11 cellular contexts compared by ENCODE assay signal in genomic region chr4:128782875-128783614, GRCh38. TPM values are rescaled to one million over a fixed set of nuclear protein-coding genes. Genes with fewer than 3 reads are reported as not detected.
A peak's percentile ranks its signal among the peaks of the same experiment; 100 is the strongest.
DNase-seq lines count a peak whose midpoint lies in the region; ATAC-seq, FAIRE-seq and TF ChIP-seq lines count a peak whose summit lies in the region.
"Had no signal": no experiment of that assay in that cellular context is flagged by ENCODE, and none has a peak within 500 bp of the region (broad histone marks: within the 10 kb centered on the region; RNA-seq: fewer than 3 reads in every experiment).

No MANE protein-coding gene starts in this region.

- no peaks in the 10 kb centered on the region for H3K4me1 ChIP-seq in GM12878 (ENCODE audit: control insufficient read depth, insufficient read depth, low read length)
- no peaks in the 10 kb centered on the region for H3K4me1 ChIP-seq in right atrium auricular region
- H3K4me1 ChIP-seq in thyroid gland = peaks cover 4 to 16% of the 10 kb centered on the region in 2 donors
- no peaks in the 10 kb centered on the region for H3K4me1 ChIP-seq in mucosa of descending colon (ENCODE audit: low read depth)
- no peaks in the 10 kb centered on the region for H3K4me1 ChIP-seq in Karpas-422 (ENCODE audit: low read length)
- H3K4me1 ChIP-seq: stomach had no signal

- H3K4me3 ChIP-seq in GM12878 (no peak overlapping the region), right atrium auricular region (no peak overlapping the region), thyroid gland (replicated peaks in 1 of 3) (no peak overlapping the region), mucosa of descending colon (no peak overlapping the region), Karpas-422 (ENCODE audit: low read length) (no peak overlapping the region)
- H3K4me3 ChIP-seq: stomach had no signal

- intact Hi-C loops in GM12878 (cut with micrococcal nuclease; ENCODE audit: unreplicated experiment) (loop anchor here (1.0 kb wide), 2 partner anchors 26 to 80 kb away; partner anchors contain the start of gene JADE1), thyroid gland (cut with DNase I) (no loop called here), mucosa of descending colon (cut with DNase I, micrococcal nuclease) (no loop called here)

- no peak for FAIRE-seq in GM12878 (lab: Jason Lieb, UNC)

- H3K79me2 ChIP-seq in GM12878 (ENCODE audit: control insufficient read depth, insufficient read depth, low read length) = no peaks in the 10 kb centered on the region
- H3K79me2 ChIP-seq in Karpas-422 (ENCODE audit: low read length) = no peaks in the 10 kb centered on the region

- no peak for TF ChIP-seq RAD21 in GM12878 (IDR thresholded peaks at IDR 0.05; ENCODE audit: insufficient read depth, low read depth, low read length)

- TF ChIP-seq POLR2A in GM12878 (IDR thresholded peaks at IDR 0.05; ENCODE audit: low read depth, low read length) (no peak), thyroid gland (IDR thresholded peaks at IDR 0.05) (no peak)

- SMC1A ChIA-PET in GM12878 (lab: Charles Lee; ENCODE audit: uncharacterized antibody, unreplicated experiment) = interaction anchor here (0.9 to 2.0 kb wide), 11 partner anchors 14 to 592 kb away, joined by 3 to 11 read pairs (median 3); no protein-coding TSS in a partner anchor

- H3K9ac ChIP-seq in GM12878 (ENCODE audit: control insufficient read depth, insufficient read depth, low read length) (no peak overlapping the region), Karpas-422 (ENCODE audit: low read length) (no peak overlapping the region)

- peak; percentile 25 for DNase-seq in LHCN-M2 (ENCODE audit: low read depth)
- no peak for DNase-seq in GM12878 (ENCODE audit: low read depth, low spot score)
- DNase-seq in right atrium auricular region (ENCODE audit: low spot score) = peak; percentile 65
- peak; percentile 74 to 75 for DNase-seq in thyroid gland
- DNase-seq in mucosa of descending colon = no peak
- DNase-seq in Karpas-422 = no peak
- no peak for DNase-seq in NCI-H2081 treated with DMSO at 0.1 percent for 48 hours (lab: John Stamatoyannopoulos, UW)
- DNase-seq: GF-D8, glutamatergic neuron, NCI-H1092 had no signal

- no TSS peak for BruUV-seq in GM12878 (replicated peaks; lab: Mats Ljungman, UMichigan)

- TF ChIP-seq EP300 in GM12878 (IDR thresholded peaks at IDR 0.05; ENCODE audit: borderline replicate concordance in 1 of 2, control insufficient read depth in 1 of 2, low read depth in 2 of 2, low read length in 2 of 2) = no peak

- in situ Hi-C loops in GM12878 (cut with MboI) = no loop called here

- H3K4me2 ChIP-seq in GM12878 (ENCODE audit: control insufficient read depth, insufficient read depth) (no peak overlapping the region), Karpas-422 (ENCODE audit: low read depth, low read length, poor library complexity, severe bottlenecking) (no peak overlapping the region)

- TF ChIP-seq CTCF in GM12878 (IDR thresholded peaks at IDR 0.05 in 2 of 3, conservative IDR thresholded peaks at IDR 0.05 in 1 of 3; ENCODE audit: control insufficient read depth in 2 of 3, extremely low read depth in 1 of 3, insufficient read depth in 1 of 3, low read depth in 3 of 3, low read length in 3 of 3) (no peak), right atrium auricular region (IDR thresholded peaks at IDR 0.05) (no peak), thyroid gland (IDR thresholded peaks at IDR 0.05) (no peak), mucosa of descending colon (IDR thresholded peaks at IDR 0.05) (no peak)

- H3K9me3 ChIP-seq in GM12878 (replicated peaks; ENCODE audit: control insufficient read depth, insufficient read depth, low read length) (no peaks in the 10 kb centered on the region), right atrium auricular region (no peaks in the 10 kb centered on the region), thyroid gland (no peaks in the 10 kb centered on the region), mucosa of descending colon (no peaks in the 10 kb centered on the region), Karpas-422 (ENCODE audit: low read length) (no peaks in the 10 kb centered on the region)
- H3K9me3 ChIP-seq: stomach had no signal

- CTCF ChIA-PET in GM12878 (lab: Yijun Ruan, JAX) = interaction anchor here (0.6 to 3.0 kb wide), 17 partner anchors 11 to 578 kb away, joined by 3 to 13 read pairs (median 4); partner anchors contain the start of gene JADE1

- WGBS in GM12878 (ENCODE audit: insufficient coverage, insufficient replicate concordance, low lambda C conversion rate, missing lambda C conversion rate) = 71% methylated on average over 12 of the region's 12 CpGs
- 44 to 57% methylated on average over 12 of the region's 12 CpGs for whole genome bisulfite sequencing in thyroid gland, 2 donors

- no peaks in the 10 kb centered on the region for H3K9me2 ChIP-seq in Karpas-422 (replicated peaks; ENCODE audit: insufficient read depth, low read length)

- H3K36me3 ChIP-seq in GM12878 (ENCODE audit: control insufficient read depth in 2 of 2, insufficient read depth in 2 of 2, low read length in 1 of 2) (no peaks in the 10 kb centered on the region), right atrium auricular region (no peaks in the 10 kb centered on the region), thyroid gland (no peaks in the 10 kb centered on the region), mucosa of descending colon (ENCODE audit: low read depth) (no peaks in the 10 kb centered on the region), Karpas-422 (ENCODE audit: insufficient read depth, low read length) (no peaks in the 10 kb centered on the region)
- H3K36me3 ChIP-seq: stomach had no signal

- H3K27ac ChIP-seq in GM12878 (ENCODE audit: control insufficient read depth, insufficient read depth) = no peak overlapping the region
- peak overlapping the region in 1 of 2 donors; percentile 49 for H3K27ac ChIP-seq in right atrium auricular region
- peak overlapping the region; percentile 60 to 74 (median 70) for H3K27ac ChIP-seq in thyroid gland
- H3K27ac ChIP-seq in Karpas-422 (ENCODE audit: low read length) = no peak overlapping the region
- H3K27ac ChIP-seq: stomach had no signal

- ATAC-seq in GM12878 = peak; percentile 48; the same call in 2 of the 3 replicates
- ATAC-seq in mucosa of descending colon = no peak

- H3K27me3 ChIP-seq in GM12878 (replicated peaks in 1 of 2; ENCODE audit: control insufficient read depth in 2 of 2, insufficient read depth in 2 of 2, low read length in 1 of 2) (no peaks in the 10 kb centered on the region), right atrium auricular region (no peaks in the 10 kb centered on the region), thyroid gland (no peaks in the 10 kb centered on the region), Karpas-422 (ENCODE audit: low read length) (no peaks in the 10 kb centered on the region)
- H3K27me3 ChIP-seq: stomach had no signal

- H4K20me1 ChIP-seq in GM12878 (ENCODE audit: control insufficient read depth, insufficient read depth) = no peaks in the 10 kb centered on the region
- no peaks in the 10 kb centered on the region for H4K20me1 ChIP-seq in Karpas-422 (ENCODE audit: insufficient read depth, low read depth, low read length)

- RAD21 ChIA-PET in GM12878 (lab: Charles Lee; ENCODE audit: unreplicated experiment) = interaction anchor here (1.0 to 1.8 kb wide), 7 partner anchors 13 to 209 kb away, joined by 3 to 9 read pairs (median 4); partner anchors contain the start of gene JADE1

- POLR2A ChIA-PET in GM12878 (lab: Charles Lee) = interaction anchor here (0.6 to 1.1 kb wide), 3 partner anchors 8 to 27 kb away, joined by 3 to 7 read pairs (median 4); no protein-coding TSS in a partner anchor

- H2AFZ ChIP-seq in GM12878 (ENCODE audit: control insufficient read depth, low read depth, low read length) (no peak overlapping the region), Karpas-422 (ENCODE audit: low read length) (no peak overlapping the region)

TF ChIP-seq in GM12878, 131 proteins besides CTCF, POLR2A, EP300 and RAD21 (continues in another document):
- no peak for TF ChIP-seq MTA3 (IDR thresholded peaks at IDR 0.05; ENCODE audit: borderline replicate concordance, low read length)

RNA-seq across cellular contexts. Expression of gene JADE1, which starts 26.5 kb away (rescaled TPM):
- total RNA-seq in LHCN-M2 (2014; rRNA removed) = 17.6 and 20.5 TPM in 2 replicates
- polyA plus RNA-seq in LHCN-M2 (2012) = 11.0 TPM
- total RNA-seq in GM12878 (2013; cell fraction: nucleolus; rRNA removed) = 38.3 and 39.7 TPM in 2 replicates
- total RNA-seq in GM12878 (2014; rRNA removed) = 16.5 TPM in 2 replicates
- 17.2 and 17.8 TPM in 2 replicates for total RNA-seq in GM12878 (2014; rRNA removed; fragmentation: Illumina TruSeq; extraction: Trizol)
- 22.4 and 27.2 TPM in 2 replicates for total RNA-seq in GM12878 (2021)
- 9.6 TPM for polyA plus RNA-seq in GM12878 (2011; ENCODE audit: low read depth)
- polyA plus RNA-seq in GM12878 (2011; rRNA removed) = 15.0 and 15.2 TPM in 2 replicates
- 11.4 and 12.2 TPM in 2 replicates for polyA plus RNA-seq in GM12878 (2011; cell fraction: cytosol; rRNA removed)
- polyA plus RNA-seq in GM12878 (2011; cell fraction: nucleus; rRNA removed) = 20.8 and 25.7 TPM in 2 replicates
- 12.5 and 13.0 TPM in 2 replicates for polyA plus RNA-seq in GM12878 (2012)
- 14.4 and 17.9 TPM in 2 replicates for polyA plus RNA-seq in GM12878 (2014; fragmentation: Illumina TruSeq; extraction: Trizol)
- 1 to 10 TPM; 5.9 to 6.3 TPM for polyA plus RNA-seq in GM12878 (2014; fragmentation: Nextera tagmentation; extraction: Ambion mirVana)
- 11.8 and 13.6 TPM in 2 replicates for polyA plus RNA-seq in GM12878 (2014; rRNA removed)
- 10 to 100 TPM; 18.6 to 19.4 TPM for polyA plus RNA-seq in GM12878 (2016; fragmentation: Nextera tagmentation; extraction: Ambion mirVana)
- 25.3 and 25.9 TPM in 2 replicates for polyA minus RNA-seq in GM12878 (2011; rRNA and poly(A)+ RNA removed)
- polyA minus RNA-seq in GM12878 (2011; cell fraction: cytosol; rRNA and poly(A)+ RNA removed) = 9.2 and 10.0 TPM in 2 replicates
- 11.4 and 23.8 TPM in 2 replicates for polyA minus RNA-seq in GM12878 (2011; cell fraction: nucleus; rRNA and poly(A)+ RNA removed)
- 10 to 100 TPM; 15.4 to 34.5 TPM for total RNA-seq in right atrium auricular region
- 100 to 1,000 TPM in 1 of 4 donors, 10 to 100 TPM in 3; 63.5 to 102 (median 74.4) TPM for total RNA-seq in thyroid gland
- 10 to 100 TPM in 2 of 3 donors, 1 to 10 TPM in 1; 8.5 to 30.9 (median 10.8) TPM for total RNA-seq in mucosa of descending colon
- 31.5 and 43.0 TPM in 2 replicates for total RNA-seq in Karpas-422 (2014; rRNA removed; shearing (Covaris generic); ENCODE audit: low replicate concordance)

Comparison
In these comparisons a context has a peak if more than half of its experiments do, and no peak if none do; other contexts are left out.
1. DNase-seq: peak in LHCN-M2 (single experiment), right atrium auricular region (single experiment) and thyroid gland (2 of 2); none in GM12878 (single experiment), mucosa of descending colon (0 of 3), Karpas-422 (single experiment) and NCI-H2081 treated with DMSO at 0.1 percent for 48 hours (single experiment).
2. H3K27ac ChIP-seq: peak in thyroid gland (3 of 3); none in GM12878 (single experiment) and Karpas-422 (single experiment).